Comparison of ENCODE assay signal across 9 cellular contexts in genomic region chr17:38454528-38454927, GRCh38. TPM values are rescaled to one million over a fixed set of nuclear protein-coding genes. Genes with fewer than 3 reads are reported as not detected.
A peak's percentile ranks its signal among the peaks of the same experiment; 100 is the strongest.
DNase-seq lines count a peak whose midpoint lies in the region; ATAC-seq, FAIRE-seq and TF ChIP-seq lines count a peak whose summit lies in the region.
"Had no signal": no experiment of that assay in that cellular context is flagged by ENCODE, and none has a peak within 500 bp of the region (broad histone marks: within the 10 kb centered on the region; RNA-seq: fewer than 3 reads in every experiment).

No MANE protein-coding gene starts in this region.

- H3K4me3 ChIP-seq in AG09309 (ENCODE audit: control insufficient read depth, low read depth, low read length) = peak overlapping the region; percentile 55

- H3K4me1 Mint-ChIP-seq in effector memory CD8-positive, alpha-beta T cell (ENCODE audit: low read depth in 2 of 2) = peaks cover 17 to 23% of the 10 kb centered on the region in 2 donors
- peaks cover 21% of the 10 kb centered on the region for H3K4me1 Mint-ChIP-seq in stimulated activated effector memory CD8-positive, alpha-beta T cell treated with anti-CD3 and anti-CD28 coated beads, Interleukin-12 subunit alpha, Interleukin-12 subunit beta, amount 100 ng/mL, for 72 hours

- ATAC-seq in effector memory CD8-positive, alpha-beta T cell (replicated peaks) = no peak
- ATAC-seq in stimulated activated effector memory CD8-positive, alpha-beta T cell treated with anti-CD3 and anti-CD28 coated beads, Interleukin-12 subunit alpha, Interleukin-12 subunit beta, amount 100 ng/mL, for 72 hours = no peak
- ATAC-seq in HG02981 (IDR thresholded peaks at IDR 0.05; ENCODE audit: unreplicated experiment) = no peak

- no peak for DNase-seq in AG09309 (ENCODE audit: low read depth)
- DNase-seq in M059J (ENCODE audit: low read depth) = peak; percentile 95
- no peak for DNase-seq in effector memory CD8-positive, alpha-beta T cell
- DNase-seq in lung microvascular endothelial cell (ENCODE audit: low read depth in 2 of 2) = peak; percentile 75 to 87
- DNase-seq in urothelium cell line (ENCODE audit: low spot score) = peak; percentile 79
- no peak for DNase-seq in activated CD4-positive, alpha-beta T cell treated with anti-CD3 and anti-CD28 coated beads, Interleukin-2, amount 50 U/mL, for 1 hour
- DNase-seq in stimulated activated effector memory CD8-positive, alpha-beta T cell treated with anti-CD3 and anti-CD28 coated beads, Interleukin-12 subunit alpha, Interleukin-12 subunit beta, amount 100 ng/mL, for 72 hours (ENCODE audit: low spot score in 2 of 2) = no peak

- H3K4me3 Mint-ChIP-seq in effector memory CD8-positive, alpha-beta T cell = peak overlapping the region; percentile 46 to 52
- H3K4me3 Mint-ChIP-seq in stimulated activated effector memory CD8-positive, alpha-beta T cell treated with anti-CD3 and anti-CD28 coated beads, Interleukin-12 subunit alpha, Interleukin-12 subunit beta, amount 100 ng/mL, for 72 hours = no peak overlapping the region
- H3K4me3 Mint-ChIP-seq: dendritic cell treated with granulocyte-macrophage colony-stimulating factor and Interleukin-4, amounts not matched to agents 40 ng/mL and 50 ng/mL, for 4 days had no signal

- FAIRE-seq in urothelium cell line (lab: Jason Lieb, UNC) = no peak

- H3K36me3 Mint-ChIP-seq in effector memory CD8-positive, alpha-beta T cell (ENCODE audit: insufficient read depth) = no peaks in the 10 kb centered on the region
- H3K36me3 Mint-ChIP-seq in stimulated activated effector memory CD8-positive, alpha-beta T cell treated with anti-CD3 and anti-CD28 coated beads, Interleukin-12 subunit alpha, Interleukin-12 subunit beta, amount 100 ng/mL, for 72 hours = no peaks in the 10 kb centered on the region

- H3K27me3 Mint-ChIP-seq in effector memory CD8-positive, alpha-beta T cell = peaks cover 57 to 83% of the 10 kb centered on the region in 2 donors

- no peaks in the 10 kb centered on the region for H3K9me3 Mint-ChIP-seq in effector memory CD8-positive, alpha-beta T cell
- H3K9me3 Mint-ChIP-seq in stimulated activated effector memory CD8-positive, alpha-beta T cell treated with anti-CD3 and anti-CD28 coated beads, Interleukin-12 subunit alpha, Interleukin-12 subunit beta, amount 100 ng/mL, for 72 hours = no peaks in the 10 kb centered on the region
- H3K9me3 Mint-ChIP-seq: dendritic cell treated with granulocyte-macrophage colony-stimulating factor and Interleukin-4, amounts not matched to agents 40 ng/mL and 50 ng/mL, for 4 days had no signal

- H3K27ac Mint-ChIP-seq in effector memory CD8-positive, alpha-beta T cell = no peak overlapping the region
- no peak overlapping the region for H3K27ac Mint-ChIP-seq in stimulated activated effector memory CD8-positive, alpha-beta T cell treated with anti-CD3 and anti-CD28 coated beads, Interleukin-12 subunit alpha, Interleukin-12 subunit beta, amount 100 ng/mL, for 72 hours
- H3K27ac Mint-ChIP-seq: dendritic cell treated with granulocyte-macrophage colony-stimulating factor and Interleukin-4, amounts not matched to agents 40 ng/mL and 50 ng/mL, for 4 days had no signal

- no peak for TF ChIP-seq CTCF in AG09309 (IDR thresholded peaks at IDR 0.05; ENCODE audit: control insufficient read depth, insufficient read depth, low read depth, low read length, missing control alignments)

RNA-seq across cellular contexts. Expression of gene ARHGAP23, which starts 26.3 kb away (rescaled TPM):
- 8.5 and 32.0 TPM in 2 replicates for total RNA-seq in M059J (2014; rRNA removed; shearing (Covaris generic))
- 25.5 and 33.7 TPM in 2 replicates for total RNA-seq in lung microvascular endothelial cell

Comparison
In these comparisons a context has a peak if more than half of its experiments do, and no peak if none do; other contexts are left out.
1. DNase-seq: peak in M059J (single experiment), lung microvascular endothelial cell (2 of 2) and urothelium cell line (single experiment); none in AG09309 (single experiment), effector memory CD8-positive, alpha-beta T cell (0 of 3), activated CD4-positive, alpha-beta T cell treated with anti-CD3 and anti-CD28 coated beads, Interleukin-2, amount 50 U/mL, for 1 hour (single experiment) and stimulated activated effector memory CD8-positive, alpha-beta T cell treated with anti-CD3 and anti-CD28 coated beads, Interleukin-12 subunit alpha, Interleukin-12 subunit beta, amount 100 ng/mL, for 72 hours (0 of 2).